Comparison of ENCODE assay signal across 14 cellular contexts in the genomic region with DNA sequence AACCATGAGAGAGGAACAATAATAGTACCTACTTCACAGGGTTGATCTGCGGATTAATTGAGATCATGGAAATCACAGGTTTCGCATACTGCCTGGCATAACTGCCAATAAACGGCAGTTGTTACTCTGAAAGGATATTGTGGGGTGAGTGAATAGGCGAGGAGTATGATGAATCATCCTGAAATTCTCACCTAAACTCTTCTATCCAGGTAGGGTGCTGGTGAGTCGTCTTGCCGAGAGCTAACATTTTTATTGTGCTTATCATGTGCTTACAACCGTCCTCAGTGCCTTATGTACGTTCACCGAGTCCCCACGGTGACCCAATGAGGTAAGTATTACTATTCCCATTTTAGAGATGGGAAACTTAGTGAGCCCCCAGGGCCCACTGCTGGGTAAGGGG. TPM values are rescaled to one million over a fixed set of nuclear protein-coding genes. Genes with fewer than 3 reads are reported as not detected.
DNase-seq lines count a peak whose midpoint lies in the region; ATAC-seq, FAIRE-seq and TF ChIP-seq lines count a peak whose summit lies in the region.
"Had no signal": no experiment of that assay in that cellular context is flagged by ENCODE, and none has a peak within 500 bp of the region (broad histone marks: within the 10 kb centered on the region; RNA-seq: fewer than 3 reads in every experiment).

No MANE protein-coding gene starts in this region.

- no peak overlapping the region for H3K4me3 ChIP-seq in breast epithelium
- H3K4me3 ChIP-seq in keratinocyte (ENCODE audit: control insufficient read depth in 2 of 3, extremely low read depth in 1 of 3, insufficient read depth in 2 of 3, low read depth in 1 of 3, low read length in 3 of 3): peak overlapping the region; percentile 34 to 75 (median 51)
- H3K4me3 ChIP-seq: K562, right lobe of liver had no signal

- no peak for TF ChIP-seq POLR2A in breast epithelium (IDR thresholded peaks at IDR 0.05)

- no peaks in the 10 kb centered on the region for H3K9me1 ChIP-seq in keratinocyte (ENCODE audit: control insufficient read depth, extremely low read depth, insufficient read depth, low read length)

- peaks cover 23% of the 10 kb centered on the region for H3K4me1 Mint-ChIP-seq in MCF 10A (ENCODE audit: insufficient read depth, unreplicated experiment)
- no peaks in the 10 kb centered on the region for H3K4me1 Mint-ChIP-seq in activated T-helper 17 cell treated with anti-CD3 and anti-CD28 coated beads, Interleukin-2, amount 50 U/mL, for 72 hours
- H3K4me1 Mint-ChIP-seq in type B pancreatic cell (ENCODE audit: unreplicated experiment): peaks cover 17% of the 10 kb centered on the region

- H2AFZ ChIP-seq in keratinocyte (ENCODE audit: control insufficient read depth, low read length): peak overlapping the region; percentile 87

- H3K4me3 Mint-ChIP-seq in MCF 10A (ENCODE audit: unreplicated experiment) (peak overlapping the region; percentile 63), type B pancreatic cell (peak overlapping the region; percentile 81)
- no peak overlapping the region for H3K4me3 Mint-ChIP-seq in activated T-helper 17 cell treated with anti-CD3 and anti-CD28 coated beads, Interleukin-2, amount 50 U/mL, for 72 hours
- H3K4me3 Mint-ChIP-seq: stimulated activated naive CD8-positive, alpha-beta T cell treated with anti-CD3 and anti-CD28 coated beads, Interleukin-15, Interleukin-2, amounts not matched to agents 100 ng/mL and 50 ng/mL, for 24 hours had no signal

- DNase-seq in MCF 10A (ENCODE audit: unreplicated experiment) (peak; percentile 51), breast epithelium (ENCODE audit: low spot score in 2 of 2) (no peak), keratinocyte (ENCODE audit: low read depth, low spot score) (peak; percentile 74), type B pancreatic cell (ENCODE audit: extremely low spot score, unreplicated experiment) (no peak), H4 (ENCODE audit: low spot score) (no peak), NCI-H1436 (lab: John Stamatoyannopoulos, UW) (no peak), NCI-H2227 (lab: John Stamatoyannopoulos, UW; ENCODE audit: unreplicated experiment) (no peak)
- DNase-seq: cortex of kidney had no signal

- H3K79me2 ChIP-seq in keratinocyte (ENCODE audit: control insufficient read depth, insufficient read depth, low read length): no peaks in the 10 kb centered on the region

- no peak for TF ChIP-seq CTCF in MCF 10A (IDR thresholded peaks at IDR 0.05; ENCODE audit: unreplicated experiment)
- TF ChIP-seq CTCF in breast epithelium (IDR thresholded peaks at IDR 0.05): no peak
- TF ChIP-seq CTCF in keratinocyte (optimal IDR thresholded peaks at IDR 0.05 in 1 of 3, IDR thresholded peaks at IDR 0.05 in 1 of 3, conservative IDR thresholded peaks at IDR 0.05 in 1 of 3; ENCODE audit: extremely low read depth in 1 of 3, insufficient read depth in 2 of 3, low read length in 3 of 3): no peak
- TF ChIP-seq CTCF in type B pancreatic cell (conservative IDR thresholded peaks at IDR 0.05): no peak

- H3K4me2 ChIP-seq in keratinocyte (ENCODE audit: control insufficient read depth, extremely low read depth, insufficient read depth, low read depth, low read length): peak overlapping the region; percentile 97

- H3K4me1 ChIP-seq in breast epithelium (no peaks in the 10 kb centered on the region), keratinocyte (ENCODE audit: control insufficient read depth, extremely low read depth, insufficient read depth, low read length) (peaks cover 21% of the 10 kb centered on the region)
- H3K4me1 ChIP-seq: right lobe of liver had no signal

- H3K36me3 Mint-ChIP-seq in MCF 10A (ENCODE audit: insufficient read depth, unreplicated experiment): no peaks in the 10 kb centered on the region
- no peaks in the 10 kb centered on the region for H3K36me3 Mint-ChIP-seq in activated T-helper 17 cell treated with anti-CD3 and anti-CD28 coated beads, Interleukin-2, amount 50 U/mL, for 72 hours (ENCODE audit: low read depth)
- H3K36me3 Mint-ChIP-seq in type B pancreatic cell: no peaks in the 10 kb centered on the region

- no peak overlapping the region for H3K27ac ChIP-seq in breast epithelium
- peak overlapping the region; percentile 92 for H3K27ac ChIP-seq in keratinocyte (ENCODE audit: control insufficient read depth, insufficient read depth, low read length)
- H3K27ac ChIP-seq: lower lobe of right lung, right lobe of liver had no signal

- POLR2A ChIA-PET in MCF 10A (lab: Yijun Ruan, JAX): interaction anchor here (0.8 to 2.0 kb wide), 8 partner anchors 11 to 337 kb away, joined by 3 to 6 read pairs (median 3); a partner anchor contains a TSS

- H3K27me3 ChIP-seq in breast epithelium (no peaks in the 10 kb centered on the region), keratinocyte (ENCODE audit: control insufficient read depth, extremely low read depth, insufficient read depth, low read length) (no peaks in the 10 kb centered on the region)
- H3K27me3 ChIP-seq: right lobe of liver had no signal

- H3K27ac Mint-ChIP-seq in MCF 10A (ENCODE audit: low read depth, unreplicated experiment) (peak overlapping the region; percentile 4), type B pancreatic cell (no peak overlapping the region)
- no peak overlapping the region for H3K27ac Mint-ChIP-seq in activated T-helper 17 cell treated with anti-CD3 and anti-CD28 coated beads, Interleukin-2, amount 50 U/mL, for 72 hours
- H3K27ac Mint-ChIP-seq: stimulated activated naive CD8-positive, alpha-beta T cell treated with anti-CD3 and anti-CD28 coated beads, Interleukin-15, Interleukin-2, amounts not matched to agents 100 ng/mL and 50 ng/mL, for 24 hours had no signal

- H4K20me1 ChIP-seq in keratinocyte (ENCODE audit: control insufficient read depth, extremely low read depth, insufficient read depth, low read length): no peaks in the 10 kb centered on the region

- FAIRE-seq in keratinocyte (lab: Jason Lieb, UNC): peak; percentile 99
- FAIRE-seq: D721Med had no signal

- H3K9ac ChIP-seq in keratinocyte (ENCODE audit: control insufficient read depth, extremely low read depth, insufficient read depth, low read length): peak overlapping the region; percentile 80

- no TSS peak for BruUV-seq in MCF 10A (replicated peaks; lab: Mats Ljungman, UMichigan)

- intact Hi-C loops in MCF 10A (cut with micrococcal nuclease): loop anchor here (1.0 to 2.0 kb wide), 7 partner anchors 53 to 618 kb away; a partner anchor contains a TSS
- intact Hi-C loops in breast epithelium (cut with DNase I; ENCODE audit: low total_unique reads): loop anchor here (10.0 kb wide), 1 partner anchor 317 kb away; no protein-coding TSS in a partner anchor

- H3K36me3 ChIP-seq in breast epithelium: no peaks in the 10 kb centered on the region
- H3K36me3 ChIP-seq in keratinocyte (ENCODE audit: control insufficient read depth in 2 of 2, extremely low read depth in 1 of 2, insufficient read depth in 2 of 2, low read length in 2 of 2): no peaks in the 10 kb centered on the region
- H3K36me3 ChIP-seq: lower lobe of right lung, right lobe of liver had no signal

- CTCF ChIA-PET in MCF 10A (lab: Yijun Ruan, JAX): interaction anchor here (0.6 to 7.8 kb wide), 58 partner anchors 7 to 639 kb away, joined by 3 to 200 read pairs (median 5); a partner anchor contains a TSS

- H3K9me3 ChIP-seq in breast epithelium: no peaks in the 10 kb centered on the region
- no peaks in the 10 kb centered on the region for H3K9me3 ChIP-seq in keratinocyte (ENCODE audit: control insufficient read depth, low read depth, low read length)
- H3K9me3 ChIP-seq: lower lobe of right lung, right lobe of liver had no signal

- no peaks in the 10 kb centered on the region for H3K27me3 Mint-ChIP-seq in MCF 10A (ENCODE audit: insufficient read depth, unreplicated experiment)
- H3K27me3 Mint-ChIP-seq in activated T-helper 17 cell treated with anti-CD3 and anti-CD28 coated beads, Interleukin-2, amount 50 U/mL, for 72 hours: peaks cover 4% of the 10 kb centered on the region
- H3K27me3 Mint-ChIP-seq in type B pancreatic cell: peaks cover 4% of the 10 kb centered on the region

- ATAC-seq in activated T-helper 17 cell treated with anti-CD3 and anti-CD28 coated beads, Interleukin-2, amount 50 U/mL, for 72 hours (replicated peaks): peak; percentile 73

- dilution Hi-C loops in keratinocyte (cut with MboI; ENCODE audit: extremely low pct_ligation_motif_present, low sequenced_read_pairs): loop anchor here (25.0 kb wide), 1 partner anchor 314 kb away; no protein-coding TSS in a partner anchor

- H3K9me3 Mint-ChIP-seq in MCF 10A (ENCODE audit: unreplicated experiment): no peaks in the 10 kb centered on the region
- H3K9me3 Mint-ChIP-seq in activated T-helper 17 cell treated with anti-CD3 and anti-CD28 coated beads, Interleukin-2, amount 50 U/mL, for 72 hours: no peaks in the 10 kb centered on the region
- peaks cover 6% of the 10 kb centered on the region for H3K9me3 Mint-ChIP-seq in type B pancreatic cell

RNA-seq across cellular contexts. Expression of a gene that starts 52.4 kb away (rescaled TPM):
- total RNA-seq in MCF 10A (2022) (13.7 and 19.8 TPM in 2 replicates), breast epithelium (10 to 100 TPM; 13.6 to 21.5 (median 19.0) TPM), type B pancreatic cell (ENCODE audit: low replicate concordance) (20.6 and 41.7 TPM in 2 replicates)
- 1 to 10 TPM in 1 of 2 donors, under 1 TPM in 1; 0.97 to 3.9 TPM for total RNA-seq in activated T-helper 17 cell treated with anti-CD3 and anti-CD28 coated beads, Interleukin-2, amount 50 U/mL, for 72 hours
- polyA plus RNA-seq in keratinocyte: 4.3 to 7.2 TPM (median 6.2 TPM) in 3 replicates
- polyA plus RNA-seq in keratinocyte (2011; ENCODE audit: low read depth): 6.6 TPM
- polyA plus RNA-seq in keratinocyte (2011; cell fraction: cytosol; rRNA removed): 2.7 and 3.8 TPM in 2 replicates
- 17.0 and 19.0 TPM in 2 replicates for polyA plus RNA-seq in keratinocyte (2011; cell fraction: nucleus; rRNA removed)
- polyA plus RNA-seq in keratinocyte (2012; ENCODE audit: low replicate concordance): 6.6 and 6.7 TPM in 2 replicates
- 19.8 to 41.2 TPM (median 29.3 TPM) in 3 replicates for polyA minus RNA-seq in keratinocyte
- 7.1 TPM for polyA minus RNA-seq in keratinocyte (2011; cell fraction: cytosol; rRNA and poly(A)+ RNA removed)
- polyA minus RNA-seq in keratinocyte (2011; cell fraction: nucleus; rRNA and poly(A)+ RNA removed): 23.6 and 48.1 TPM in 2 replicates
- 1.5 and 1.8 TPM in 2 replicates for total RNA-seq in H4 (2014; rRNA removed; shearing (Covaris generic))

Comparison
In these comparisons a context has a peak if more than half of its experiments do, and no peak if none do; other contexts are left out.
1. DNase-seq: peak in MCF 10A (single experiment) and keratinocyte (single experiment); none in breast epithelium (0 of 2), type B pancreatic cell (single experiment), H4 (single experiment), NCI-H1436 (single experiment) and NCI-H2227 (single experiment).
2. H3K4me3 ChIP-seq: peak in keratinocyte (3 of 3); none in breast epithelium (0 of 3).